23 cellular contexts compared by ENCODE assay signal in genomic region chr18:79690071-79690470, GRCh38.
"Had no signal": no experiment of that assay in that cellular context is flagged by ENCODE, and none has a peak within 500 bp of the region (broad histone marks: within the 10 kb centered on the region; RNA-seq: fewer than 3 reads in every experiment).

No MANE protein-coding gene starts in this region.

- H3K9ac ChIP-seq: parathyroid adenoma had no signal

- H3K27ac Mint-ChIP-seq: activated B cell treated with CpG ODN at 0.5 μM for 24 hours; activated CD4-positive, alpha-beta memory T cell treated with anti-CD3 and anti-CD28 coated beads for 36 hours; activated naive CD4-positive, alpha-beta T cell treated with anti-CD3 and anti-CD28 coated beads for 36 hours; activated naive CD8-positive, alpha-beta T cell treated with anti-CD3 and anti-CD28 coated beads, Interleukin-2, amount 50 U/mL, for 24 hours; activated T-helper 2 cell treated with anti-CD3 and anti-CD28 coated beads, Interferon-gamma antibody, Interleukin-2, Interleukin-4, amounts not matched to agents 10 μg/mL and 5 μg/mL and 100 μg/mL, durations not matched to agents 14 hours and 24 hours and 36 hours; natural killer cell treated with Interleukin-12 subunit alpha and Interleukin-12 subunit beta and Interleukin-15 and Interleukin-18, amount 100 ng/mL, for 72 hours; stimulated activated memory B cell treated with anti-CD40 and anti-IgM and Interleukin-4, amounts not matched to agents 10 μg/mL and 1 μg/mL and 100 μg/mL, for 72 hours had no signal

- H3K4me1 ChIP-seq: right lobe of liver, uterus had no signal

- H3K27me3 ChIP-seq: cardiac muscle cell, right lobe of liver, stomach, suprapubic skin, transverse colon, uterus had no signal

- H3K27ac ChIP-seq: cardiac muscle cell, parathyroid adenoma, right lobe of liver, stomach, suprapubic skin, transverse colon, uterus had no signal

- H3K36me3 ChIP-seq: cardiac muscle cell, right lobe of liver, suprapubic skin, transverse colon, uterus had no signal

- H3K9me3 ChIP-seq: right lobe of liver, stomach, suprapubic skin, transverse colon, uterus had no signal

- H3K4me3 Mint-ChIP-seq: activated B cell treated with CpG ODN at 0.5 μM for 24 hours; activated CD4-positive, alpha-beta memory T cell treated with anti-CD3 and anti-CD28 coated beads for 36 hours; activated naive CD4-positive, alpha-beta T cell treated with anti-CD3 and anti-CD28 coated beads for 36 hours; activated naive CD8-positive, alpha-beta T cell treated with anti-CD3 and anti-CD28 coated beads, Interleukin-2, amount 50 U/mL, for 24 hours; natural killer cell treated with Interleukin-12 subunit alpha and Interleukin-12 subunit beta and Interleukin-15 and Interleukin-18, amount 100 ng/mL, for 72 hours; stimulated activated memory B cell treated with anti-CD40 and anti-IgM and Interleukin-4, amounts not matched to agents 10 μg/mL and 1 μg/mL and 100 μg/mL, for 72 hours had no signal

- H2AFZ ChIP-seq: parathyroid adenoma had no signal

- H3K9me3 Mint-ChIP-seq: activated B cell treated with CpG ODN at 0.5 μM for 24 hours; activated CD4-positive, alpha-beta memory T cell treated with anti-CD3 and anti-CD28 coated beads for 36 hours; activated naive CD4-positive, alpha-beta T cell treated with anti-CD3 and anti-CD28 coated beads for 36 hours; activated naive CD8-positive, alpha-beta T cell treated with anti-CD3 and anti-CD28 coated beads, Interleukin-2, amount 50 U/mL, for 24 hours; activated T-helper 2 cell treated with anti-CD3 and anti-CD28 coated beads, Interferon-gamma antibody, Interleukin-2, Interleukin-4, amounts not matched to agents 10 μg/mL and 5 μg/mL and 100 μg/mL, durations not matched to agents 14 hours and 24 hours and 36 hours; natural killer cell treated with Interleukin-12 subunit alpha and Interleukin-12 subunit beta and Interleukin-15 and Interleukin-18, amount 100 ng/mL, for 72 hours; stimulated activated memory B cell treated with anti-CD40 and anti-IgM and Interleukin-4, amounts not matched to agents 10 μg/mL and 1 μg/mL and 100 μg/mL, for 72 hours had no signal

- H3K36me3 Mint-ChIP-seq: natural killer cell treated with Interleukin-12 subunit alpha and Interleukin-12 subunit beta and Interleukin-15 and Interleukin-18, amount 100 ng/mL, for 72 hours had no signal

- DNase-seq: activated B cell treated with CpG ODN at 0.5 μM for 24 hours; activated CD4-positive, alpha-beta memory T cell treated with anti-CD3 and anti-CD28 coated beads for 36 hours; activated CD4-positive, alpha-beta T cell treated with anti-CD3 and anti-CD28 coated beads for 4 hours; activated naive CD4-positive, alpha-beta T cell treated with anti-CD3 and anti-CD28 coated beads for 36 hours; activated naive CD8-positive, alpha-beta T cell treated with anti-CD3 and anti-CD28 coated beads, Interleukin-2, amount 50 U/mL, for 24 hours; activated T-cell treated with anti-CD3 and anti-CD28 coated beads for 4 hours; foreskin melanocyte; left ventricle myocardium superior; mammary epithelial cell; right lobe of liver; small intestine; stimulated activated CD4-positive, alpha-beta T cell treated with anti-CD3 and anti-CD28 coated beads, Interleukin-2, amount 100 ng/mL, for 24 hours; stomach; T1000; transverse colon; uterus had no signal

- H3K27me3 Mint-ChIP-seq: activated B cell treated with CpG ODN at 0.5 μM for 24 hours; activated CD4-positive, alpha-beta memory T cell treated with anti-CD3 and anti-CD28 coated beads for 36 hours; activated naive CD8-positive, alpha-beta T cell treated with anti-CD3 and anti-CD28 coated beads, Interleukin-2, amount 50 U/mL, for 24 hours; natural killer cell treated with Interleukin-12 subunit alpha and Interleukin-12 subunit beta and Interleukin-15 and Interleukin-18, amount 100 ng/mL, for 72 hours; stimulated activated memory B cell treated with anti-CD40 and anti-IgM and Interleukin-4, amounts not matched to agents 10 μg/mL and 1 μg/mL and 100 μg/mL, for 72 hours had no signal

- H3K4me3 ChIP-seq: cardiac muscle cell, right lobe of liver, stomach, suprapubic skin, transverse colon, uterus had no signal

- ATAC-seq: activated naive CD8-positive, alpha-beta T cell treated with anti-CD3 and anti-CD28 coated beads, Interleukin-2, amount 50 U/mL, for 24 hours; esophagus mucosa; left ventricle myocardium superior; natural killer cell treated with Interleukin-12 subunit alpha and Interleukin-12 subunit beta and Interleukin-15 and Interleukin-18, amount 100 ng/mL, for 72 hours; right lobe of liver; stimulated activated memory B cell treated with anti-CD40 and anti-IgM and Interleukin-4, amounts not matched to agents 10 μg/mL and 1 μg/mL and 100 μg/mL, for 72 hours had no signal
